11 cellular contexts compared by ENCODE assay signal in genomic region chr17:19958023-19958422, GRCh38. TPM values are rescaled to one million over a fixed set of nuclear protein-coding genes. Genes with fewer than 3 reads are reported as not detected.
A peak's percentile ranks its signal among the peaks of the same experiment; 100 is the strongest.
DNase-seq lines count a peak whose midpoint lies in the region; ATAC-seq and TF ChIP-seq lines count a peak whose summit lies in the region.
"Had no signal": no experiment of that assay in that cellular context is flagged by ENCODE, and none has a peak within 500 bp of the region (broad histone marks: within the 10 kb centered on the region; RNA-seq: fewer than 3 reads in every experiment).

No MANE protein-coding gene starts in this region.

- peak overlapping the region; percentile 84; the same call in 1 of the 2 replicates for H3K27ac Mint-ChIP-seq in GM23338
- no peak overlapping the region for H3K27ac Mint-ChIP-seq in stimulated activated naive CD8-positive, alpha-beta T cell treated with anti-CD3 and anti-CD28 coated beads, Interleukin-15, amount 100 ng/mL, for 72 hours
- H3K27ac Mint-ChIP-seq: activated B cell treated with CpG ODN at 0.5 μM for 24 hours had no signal

- H3F3A ChIP-seq in GM23338 (replicated peaks; ENCODE audit: low read depth), result no peaks in the 10 kb centered on the region

- H3K4me1 ChIP-seq in GM23338 (ENCODE audit: insufficient read depth) (no peaks in the 10 kb centered on the region), ascending aorta (peaks cover 0 to 6% of the 10 kb centered on the region in 2 donors)

- no peaks in the 10 kb centered on the region for H3K27me3 Mint-ChIP-seq in GM23338 (ENCODE audit: insufficient read depth, low read depth, poor library complexity)
- H3K27me3 Mint-ChIP-seq in stimulated activated naive CD8-positive, alpha-beta T cell treated with anti-CD3 and anti-CD28 coated beads, Interleukin-15, amount 100 ng/mL, for 72 hours, result no peaks in the 10 kb centered on the region
- H3K27me3 Mint-ChIP-seq: activated B cell treated with CpG ODN at 0.5 μM for 24 hours, IgD-negative memory B cell had no signal

- H3K9ac ChIP-seq in SK-N-MC (ENCODE audit: insufficient read length), result no peak overlapping the region

- H3K9me2 ChIP-seq in GM23338 (ENCODE audit: insufficient read depth), result no peaks in the 10 kb centered on the region

- ATAC-seq in GM23338 (peak; percentile 23; the same call in 1 of the 3 replicates), GM21529 (IDR thresholded peaks at IDR 0.05; ENCODE audit: unreplicated experiment) (no peak)
- ATAC-seq in stimulated activated naive CD8-positive, alpha-beta T cell treated with anti-CD3 and anti-CD28 coated beads, Interleukin-15, amount 100 ng/mL, for 72 hours, result no peak

- peaks cover 55% of the 10 kb centered on the region for H3K79me2 ChIP-seq in GM23338 (replicated peaks; ENCODE audit: insufficient read depth)

- intact Hi-C loops in ascending aorta (cut with DNase I), result no loop called here

- peaks cover 2% of the 10 kb centered on the region; the same call in 1 of the 3 replicates for H3K4me1 Mint-ChIP-seq in GM23338
- H3K4me1 Mint-ChIP-seq in stimulated activated naive CD8-positive, alpha-beta T cell treated with anti-CD3 and anti-CD28 coated beads, Interleukin-15, amount 100 ng/mL, for 72 hours, result peaks cover 43% of the 10 kb centered on the region

- H3K36me3 ChIP-seq in GM23338 (ENCODE audit: insufficient read depth) (peaks cover 18% of the 10 kb centered on the region), SK-N-MC (ENCODE audit: insufficient read depth, low read length) (peaks cover 77% of the 10 kb centered on the region), ascending aorta (peaks cover 23 to 55% of the 10 kb centered on the region in 2 donors)

- H3K4me2 ChIP-seq in GM23338, result no peak overlapping the region

- no peak overlapping the region for H3K4me3 Mint-ChIP-seq in GM23338
- H3K4me3 Mint-ChIP-seq in stimulated activated naive CD8-positive, alpha-beta T cell treated with anti-CD3 and anti-CD28 coated beads, Interleukin-15, amount 100 ng/mL, for 72 hours, result no peak overlapping the region
- H3K4me3 Mint-ChIP-seq: activated B cell treated with CpG ODN at 0.5 μM for 24 hours, IgD-negative memory B cell had no signal

- peaks cover 36% of the 10 kb centered on the region for H4K20me1 ChIP-seq in GM23338 (replicated peaks; ENCODE audit: insufficient read depth)

- peak; percentile 64 for DNase-seq in GM23338 (ENCODE audit: low spot score)
- no peak for DNase-seq in SK-N-MC (ENCODE audit: low read depth, low spot score)
- peak; percentile 68 for DNase-seq in fibroblast of the conjunctiva (ENCODE audit: low read depth)
- DNase-seq in retinal pigment epithelial cell (ENCODE audit: low read depth), result peak; percentile 63
- no peak for DNase-seq in mesenteric fat pad (ENCODE audit: low spot score)
- DNase-seq in ascending aorta (ENCODE audit: low spot score in 2 of 2), result no peak
- no peak for DNase-seq in stimulated activated naive CD8-positive, alpha-beta T cell treated with anti-CD3 and anti-CD28 coated beads, Interleukin-15, amount 100 ng/mL, for 72 hours
- DNase-seq: activated B cell treated with CpG ODN at 0.5 μM for 24 hours, esophagus squamous epithelium had no signal

- H3K4me3 ChIP-seq in GM23338 (no peak overlapping the region), SK-N-MC (no peak overlapping the region), retinal pigment epithelial cell (ENCODE audit: low read length) (no peak overlapping the region), ascending aorta (no peak overlapping the region)
- H3K4me3 ChIP-seq: esophagus squamous epithelium had no signal

- no peaks in the 10 kb centered on the region; the same call in 2 of the 3 replicates for H3K9me3 Mint-ChIP-seq in GM23338
- H3K9me3 Mint-ChIP-seq in stimulated activated naive CD8-positive, alpha-beta T cell treated with anti-CD3 and anti-CD28 coated beads, Interleukin-15, amount 100 ng/mL, for 72 hours, result no peaks in the 10 kb centered on the region
- H3K9me3 Mint-ChIP-seq: activated B cell treated with CpG ODN at 0.5 μM for 24 hours, IgD-negative memory B cell had no signal

- H3K27me3 ChIP-seq in GM23338 (ENCODE audit: insufficient read depth) (no peaks in the 10 kb centered on the region), ascending aorta (no peaks in the 10 kb centered on the region)
- H3K27me3 ChIP-seq: esophagus squamous epithelium had no signal

- peaks cover 69% of the 10 kb centered on the region for H3K36me3 Mint-ChIP-seq in GM23338 (ENCODE audit: low read depth)

- no peak overlapping the region for H2AFZ ChIP-seq in GM23338

- H3K9me3 ChIP-seq in SK-N-MC (ENCODE audit: low read depth, low read length) (no peaks in the 10 kb centered on the region), ascending aorta (peaks cover 0 to 7% of the 10 kb centered on the region in 2 donors)
- H3K9me3 ChIP-seq: esophagus squamous epithelium had no signal

- no peak for TF ChIP-seq CTCF in GM23338 (conservative IDR thresholded peaks at IDR 0.05; ENCODE audit: low read depth in 2 of 2)
- no peak for TF ChIP-seq CTCF in retinal pigment epithelial cell (conservative IDR thresholded peaks at IDR 0.05; ENCODE audit: low read depth, low read length)
- TF ChIP-seq CTCF in ascending aorta (IDR thresholded peaks at IDR 0.05), result no peak

- H3K27ac ChIP-seq in GM23338 (ENCODE audit: low read depth), result peak overlapping the region; percentile 23; the same call in 1 of the 2 replicates
- H3K27ac ChIP-seq in SK-N-MC, result peak overlapping the region; percentile 57; the same call in 1 of the 2 replicates
- H3K27ac ChIP-seq in ascending aorta, result no peak overlapping the region
- H3K27ac ChIP-seq: esophagus squamous epithelium had no signal

TF ChIP-seq in GM23338, 12 proteins besides CTCF, POLR2A, EP300 and RAD21 (continues in another document):
- no peak for TF ChIP-seq ETS1 (IDR thresholded peaks at IDR 0.05)
- no peak for TF ChIP-seq NANOG (IDR thresholded peaks at IDR 0.05; ENCODE audit: borderline replicate concordance)
- TF ChIP-seq JUNB (IDR thresholded peaks at IDR 0.05; ENCODE audit: unreplicated experiment), result no peak
- no peak for TF ChIP-seq STAT1 (IDR thresholded peaks at IDR 0.05; ENCODE audit: unreplicated experiment)

RNA-seq across cellular contexts. Expression of gene AKAP10, which starts 19.6 kb away (rescaled TPM):
- total RNA-seq in GM23338 (2014; rRNA removed; shearing (Covaris generic)), result 17.3 and 25.9 TPM in 2 replicates
- 14.7 and 16.7 TPM in 2 replicates for polyA plus RNA-seq in GM23338 (2016; fragmentation: Nextera tagmentation; extraction: Ambion mirVana)
- total RNA-seq in mesenteric fat pad (29.5 TPM), ascending aorta (15.0 TPM)

RNA-seq across cellular contexts. Expression of gene SPECC1, which starts 51.1 kb away (rescaled TPM):
- total RNA-seq in GM23338 (2014; rRNA removed; shearing (Covaris generic)), result 89.8 and 101 TPM in 2 replicates
- polyA plus RNA-seq in GM23338 (2016; fragmentation: Nextera tagmentation; extraction: Ambion mirVana), result 41.5 and 42.6 TPM in 2 replicates
- total RNA-seq in mesenteric fat pad (25.8 TPM), ascending aorta (76.4 TPM)

Comparison
In these comparisons a context has a peak if more than half of its experiments do, and no peak if none do; other contexts are left out.
1. DNase-seq: peak in GM23338 (single experiment), fibroblast of the conjunctiva (single experiment) and retinal pigment epithelial cell (single experiment); none in SK-N-MC (single experiment), mesenteric fat pad (single experiment), ascending aorta (0 of 2) and stimulated activated naive CD8-positive, alpha-beta T cell treated with anti-CD3 and anti-CD28 coated beads, Interleukin-15, amount 100 ng/mL, for 72 hours (0 of 2).
2. H3K27ac ChIP-seq: peak in GM23338 (single experiment) and SK-N-MC (single experiment); none in ascending aorta (0 of 2).